Comparison of ENCODE assay signal across 13 cellular contexts in the genomic region with DNA sequence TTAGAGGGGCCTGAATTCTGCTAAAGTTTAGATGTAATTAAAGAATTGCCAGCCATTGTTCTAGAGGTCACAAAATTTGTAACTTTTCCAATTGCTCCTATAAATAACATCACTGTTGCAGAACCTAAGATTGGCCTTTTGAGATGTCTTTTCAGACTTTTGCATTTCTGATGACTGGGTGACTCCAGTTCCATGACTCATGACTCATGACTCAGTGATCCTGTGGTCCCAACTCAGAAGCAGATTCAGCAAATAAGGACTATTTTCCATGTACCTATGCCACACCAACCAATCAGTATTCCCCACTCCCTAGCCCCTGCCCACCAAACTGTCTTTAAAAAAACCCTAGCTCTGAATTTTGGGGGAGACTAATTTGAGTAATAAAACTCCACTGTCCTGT.
"Had no signal": no experiment of that assay in that cellular context is flagged by ENCODE, and none has a peak within 500 bp of the region (broad histone marks: within the 10 kb centered on the region; RNA-seq: fewer than 3 reads in every experiment).

No MANE protein-coding gene starts in this region.

- H3K27me3 ChIP-seq: breast epithelium, uterus had no signal

- H3K36me3 ChIP-seq: breast epithelium, uterus had no signal

- H3K4me3 ChIP-seq: breast epithelium, uterus had no signal

- H3K27ac ChIP-seq: breast epithelium, uterus had no signal

- H3K4me1 ChIP-seq: breast epithelium, uterus had no signal

- ATAC-seq: effector memory CD8-positive, alpha-beta T cell; left lobe of liver; natural killer cell; stimulated activated memory B cell treated with anti-CD40 and anti-IgM and Interleukin-4, amounts not matched to agents 10 μg/mL and 1 μg/mL and 100 μg/mL, for 72 hours had no signal

- DNase-seq: activated naive CD4-positive, alpha-beta T cell; activated naive CD8-positive, alpha-beta T cell treated with anti-CD3 and anti-CD28 coated beads, Interleukin-2, amount 10 ng/mL, durations not matched to agents 7 days and 5 days; activated T-cell treated with anti-CD3 and anti-CD28 coated beads for 4 hours; dermis blood vessel endothelial cell; effector memory CD8-positive, alpha-beta T cell; natural killer cell; posterior cingulate gyrus; retina; stimulated activated CD4-positive, alpha-beta T cell treated with anti-CD3 and anti-CD28 coated beads, Interleukin-2, amount 100 ng/mL, for 48 hours; uterus had no signal
